10 cellular contexts compared by ENCODE assay signal in the genomic region with DNA sequence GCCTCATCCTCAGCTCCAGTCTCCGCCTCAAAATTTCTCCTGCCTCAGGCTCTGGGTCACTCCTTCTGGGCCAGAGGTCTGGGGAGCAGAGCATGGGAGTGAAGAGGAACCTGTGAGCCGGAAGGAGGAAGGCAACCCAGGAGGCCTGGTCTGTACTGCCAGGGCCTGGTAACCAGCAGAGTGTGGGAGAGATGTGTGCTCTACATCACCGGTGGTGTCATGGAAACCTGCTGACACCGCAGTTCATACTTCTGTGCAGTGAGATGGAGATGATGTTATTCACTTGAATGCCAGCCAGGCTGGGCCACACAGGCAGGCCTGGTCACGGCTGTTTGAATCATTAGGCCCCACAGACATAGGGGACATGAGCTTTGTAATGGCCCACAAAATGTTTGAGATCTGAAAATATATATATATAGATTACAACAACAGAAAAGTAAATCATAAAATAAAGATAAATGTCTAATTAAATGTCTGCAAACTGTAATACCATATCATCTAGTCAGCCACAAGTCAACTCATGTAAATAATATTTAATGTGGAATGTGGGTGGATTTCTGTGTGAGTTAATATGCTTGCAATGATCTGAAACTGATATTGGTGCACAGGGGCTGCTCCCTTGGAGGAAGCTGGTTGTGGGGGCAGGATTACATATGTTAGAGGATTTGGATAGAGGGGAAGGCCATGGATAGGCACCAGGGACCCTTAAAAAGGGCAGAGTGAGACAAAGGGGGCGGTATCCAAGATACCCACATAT.
DNase-seq lines count a peak whose midpoint lies in the region; ATAC-seq and TF ChIP-seq lines count a peak whose summit lies in the region.
"Had no signal": no experiment of that assay in that cellular context is flagged by ENCODE, and none has a peak within 500 bp of the region (broad histone marks: within the 10 kb centered on the region; RNA-seq: fewer than 3 reads in every experiment).

No MANE protein-coding gene starts in this region.

- H3K27ac Mint-ChIP-seq in nephron: peak overlapping the region; percentile 82 to 94 (median 93)

- H3K4me3 ChIP-seq in cardiac fibroblast (replicated peaks in 1 of 2; ENCODE audit: low read depth in 2 of 2, low read length in 2 of 2): no peak overlapping the region

- H3K4me1 Mint-ChIP-seq in nephron: peaks cover 75% of the 10 kb centered on the region

- H3K9me3 Mint-ChIP-seq in nephron: peaks cover 3% of the 10 kb centered on the region

- no peaks in the 10 kb centered on the region for H3K27me3 Mint-ChIP-seq in nephron (ENCODE audit: low read depth)

- no peaks in the 10 kb centered on the region for H3K36me3 Mint-ChIP-seq in nephron (ENCODE audit: low read depth)

- DNase-seq in AG09319 (ENCODE audit: extremely low read depth, low read depth): peak; percentile 67
- peak; percentile 73 for DNase-seq in NCI-H1105 (lab: John Stamatoyannopoulos, UW)
- peak; percentile 89 to 91 for DNase-seq in cardiac fibroblast (ENCODE audit: low read depth in 2 of 2)
- DNase-seq in NCI-H748 (lab: John Stamatoyannopoulos, UW; ENCODE audit: unreplicated experiment): no peak
- DNase-seq in NCI-H187 treated with DMSO at 0.1 percent for 48 hours (lab: John Stamatoyannopoulos, UW): no peak
- DNase-seq in NOMO-1 treated with DMSO at 0.1 percent for 48 hours (lab: John Stamatoyannopoulos, UW; ENCODE audit: unreplicated experiment): no peak
- DNase-seq: activated CD4-positive, alpha-beta T cell treated with anti-CD3 and anti-CD28 coated beads for 48 hours; effector CD8-positive, alpha-beta T cell had no signal

- no peak for ATAC-seq in activated CD4-positive, CD25-positive, alpha-beta regulatory T cell treated with anti-CD3 and anti-CD28 coated beads, Interleukin-2, amount 50 U/mL, for 24 hours

- TF ChIP-seq CTCF in AG09319 (IDR thresholded peaks at IDR 0.05; ENCODE audit: low read depth, low read length) (no peak), cardiac fibroblast (IDR thresholded peaks at IDR 0.05; ENCODE audit: low read depth, low read length) (no peak), nephron (IDR thresholded peaks at IDR 0.05; ENCODE audit: unreplicated experiment in 3 of 3) (no peak)

- peak overlapping the region in 2 of 3 experiments; percentile 16 to 37 for H3K4me3 Mint-ChIP-seq in nephron

Comparison
In these comparisons a context has a peak if more than half of its experiments do, and no peak if none do; other contexts are left out.
1. DNase-seq: peak in AG09319 (single experiment), NCI-H1105 (single experiment) and cardiac fibroblast (2 of 2); none in NCI-H748 (single experiment), NCI-H187 treated with DMSO at 0.1 percent for 48 hours (single experiment) and NOMO-1 treated with DMSO at 0.1 percent for 48 hours (single experiment).